In genomic region chr2:60252581-60253170, GRCh38 we compare ENCODE assay signal across 19 cellular contexts.
"Had no signal": no experiment of that assay in that cellular context is flagged by ENCODE, and none has a peak within 500 bp of the region (broad histone marks: within the 10 kb centered on the region; RNA-seq: fewer than 3 reads in every experiment).

No MANE protein-coding gene starts in this region.

- H3K4me3 ChIP-seq: dorsolateral prefrontal cortex, gastrocnemius medialis, mucosa of descending colon, sigmoid colon, skin epidermis, stomach, suprapubic skin, thyroid gland had no signal

- H3K27me3 ChIP-seq: dorsolateral prefrontal cortex, gastrocnemius medialis, neutrophil, sigmoid colon, stomach, suprapubic skin, thyroid gland had no signal

- ATAC-seq: left colon; mucosa of descending colon; naive thymus-derived CD8-positive, alpha-beta T cell had no signal

- H3K27ac ChIP-seq: gastrocnemius medialis, neutrophil, sigmoid colon, skin epidermis, stomach, suprapubic skin, thyroid gland had no signal

- DNase-seq: cortex of kidney; dorsolateral prefrontal cortex; effector CD8-positive, alpha-beta T cell; gastrocnemius medialis; glutamatergic neuron; immature natural killer cell; kidney; left colon; mucosa of descending colon; naive thymus-derived CD8-positive, alpha-beta T cell; posterior cingulate gyrus; sigmoid colon; stimulated activated CD4-positive, alpha-beta T cell treated with anti-CD3 and anti-CD28 coated beads, Interleukin-12 subunit alpha, Interleukin-12 subunit beta, amount 100 ng/mL, for 4 hours; stimulated activated naive CD4-positive, alpha-beta T cell; stomach; thyroid gland had no signal

- H3K36me3 ChIP-seq: gastrocnemius medialis, neutrophil, sigmoid colon, stomach, suprapubic skin, thyroid gland had no signal

- H3K4me1 ChIP-seq: suprapubic skin, thyroid gland had no signal

- H3K9me3 ChIP-seq: gastrocnemius medialis, mucosa of descending colon, neutrophil, sigmoid colon, stomach, suprapubic skin, thyroid gland had no signal
